ENCODE assay signal across 12 cellular contexts in genomic region chr22:42184852-42185251, GRCh38.
"Had no signal": no experiment of that assay in that cellular context is flagged by ENCODE, and none has a peak within 500 bp of the region (broad histone marks: within the 10 kb centered on the region; RNA-seq: fewer than 3 reads in every experiment).

No MANE protein-coding gene starts in this region.

- H3K27ac ChIP-seq: epithelial cell of prostate, left ventricle myocardium inferior, right lobe of liver, vagina had no signal

- H3K36me3 ChIP-seq: left ventricle myocardium inferior, right lobe of liver, vagina had no signal

- H3K9me3 ChIP-seq: left ventricle myocardium inferior, right lobe of liver, vagina had no signal

- H3K4me3 Mint-ChIP-seq: brain; natural killer cell treated with Interleukin-12 subunit alpha and Interleukin-12 subunit beta and Interleukin-15 and Interleukin-18, amount 100 ng/mL, for 72 hours had no signal

- DNase-seq: amygdala; effector memory CD8-positive, alpha-beta T cell; left ventricle myocardium inferior; mesenchymal stem cell; nucleus accumbens; right lobe of liver had no signal

- ATAC-seq: effector memory CD8-positive, alpha-beta T cell; natural killer cell treated with Interleukin-12 subunit alpha and Interleukin-12 subunit beta and Interleukin-15 and Interleukin-18, amount 100 ng/mL, for 72 hours; right lobe of liver; SK-N-SH treated with all-trans-retinoic acid at 6 μM for 48 hours had no signal

- H3K4me3 ChIP-seq: left ventricle myocardium inferior, right lobe of liver, vagina had no signal

- H3K36me3 Mint-ChIP-seq: natural killer cell treated with Interleukin-12 subunit alpha and Interleukin-12 subunit beta and Interleukin-15 and Interleukin-18, amount 100 ng/mL, for 72 hours had no signal

- H3K27me3 Mint-ChIP-seq: effector memory CD8-positive, alpha-beta T cell; natural killer cell treated with Interleukin-12 subunit alpha and Interleukin-12 subunit beta and Interleukin-15 and Interleukin-18, amount 100 ng/mL, for 72 hours; progenitor cell of endocrine pancreas had no signal

- H3K9me3 Mint-ChIP-seq: brain; effector memory CD8-positive, alpha-beta T cell; natural killer cell treated with Interleukin-12 subunit alpha and Interleukin-12 subunit beta and Interleukin-15 and Interleukin-18, amount 100 ng/mL, for 72 hours had no signal

- H3K27ac Mint-ChIP-seq: brain; natural killer cell treated with Interleukin-12 subunit alpha and Interleukin-12 subunit beta and Interleukin-15 and Interleukin-18, amount 100 ng/mL, for 72 hours; progenitor cell of endocrine pancreas had no signal

- H3K27me3 ChIP-seq: right lobe of liver, vagina had no signal
